Comparison of ENCODE assay signal across 8 cellular contexts in genomic region chr17:50177983-50178834, GRCh38. TPM values are rescaled to one million over a fixed set of nuclear protein-coding genes. Genes with fewer than 3 reads are reported as not detected.
DNase-seq lines count a peak whose midpoint lies in the region; ATAC-seq and TF ChIP-seq lines count a peak whose summit lies in the region.

No MANE protein-coding gene starts in this region.

- H3K4me2 ChIP-seq in mammary epithelial cell (ENCODE audit: insufficient read depth, low read depth, low read length): peak overlapping the region; percentile 75

- peak; percentile 51 for ATAC-seq in GM18505 (IDR thresholded peaks at IDR 0.05; ENCODE audit: unreplicated experiment)
- no peak for ATAC-seq in HG02885 (IDR thresholded peaks at IDR 0.05; ENCODE audit: poor library complexity, unreplicated experiment)

- intact Hi-C loops in mammary epithelial cell (cut with micrococcal nuclease): no loop called here

- no peak overlapping the region for H3K9ac ChIP-seq in mammary epithelial cell (ENCODE audit: insufficient read depth, low read length)

- TF ChIP-seq CTCF in mammary epithelial cell (conservative IDR thresholded peaks at IDR 0.05 in 1 of 2, IDR thresholded peaks at IDR 0.05 in 1 of 2; ENCODE audit: extremely low read depth in 1 of 2, insufficient read depth in 1 of 2, low read depth in 1 of 2, low read length in 2 of 2): peak; percentile 27 to 68

- dilution Hi-C loops in mammary epithelial cell (cut with HindIII; ENCODE audit: low sequenced_read_pairs): loop anchor here (5.0 kb wide), 2 partner anchors 46 to 114 kb away; partner anchors contain the start of gene SAMD14

- H4K20me1 ChIP-seq in mammary epithelial cell (ENCODE audit: insufficient read depth, low read length): no peaks in the 10 kb centered on the region

- peak overlapping the region; percentile 68 for H3K27ac ChIP-seq in mammary epithelial cell (ENCODE audit: insufficient read depth, low read depth, low read length)

- DNase-seq in ACHN: peak; percentile 93
- peak; percentile 54 for DNase-seq in LoVo (ENCODE audit: low spot score)
- DNase-seq in T1000 (lab: John Stamatoyannopoulos, UW): peak; percentile 96
- DNase-seq in mammary epithelial cell: peak; percentile 99
- peak; percentile 78 for DNase-seq in iPS-NIHi7 (ENCODE audit: extremely low spot score)
- DNase-seq in smooth muscle cell of the brain vasculature (ENCODE audit: low read depth, low spot score): peak; percentile 96

- no peaks in the 10 kb centered on the region for H3K36me3 ChIP-seq in mammary epithelial cell (ENCODE audit: insufficient read depth, low read length)

- H3K27me3 ChIP-seq in mammary epithelial cell (ENCODE audit: insufficient read depth, low read length): no peaks in the 10 kb centered on the region

- TF ChIP-seq POLR2A in GM18505 (IDR thresholded peaks at IDR 0.05; ENCODE audit: borderline replicate concordance, extremely low read depth, insufficient read depth, insufficient read length): no peak

- no peaks in the 10 kb centered on the region for H3K79me2 ChIP-seq in mammary epithelial cell (ENCODE audit: insufficient read depth, low read length)

- CTCF ChIA-PET in mammary epithelial cell (lab: Charles Lee; ENCODE audit: low non-redundant PET): interaction anchor here (0.5 to 0.8 kb wide), 4 partner anchors 20 to 220 kb away, joined by 3 to 5 read pairs (median 4); no protein-coding TSS in a partner anchor

- H3K4me1 ChIP-seq in mammary epithelial cell (ENCODE audit: insufficient read depth, low read length): peaks cover 37% of the 10 kb centered on the region

- H2AFZ ChIP-seq in mammary epithelial cell (ENCODE audit: low read depth, low read length): peak overlapping the region; percentile 79

- WGBS in mammary epithelial cell (ENCODE audit: low coverage, missing lambda C conversion rate): 2% methylated on average over 9 of the region's 22 CpGs

- peak overlapping the region in 1 of 3 experiments; percentile 20 for H3K4me3 ChIP-seq in mammary epithelial cell (replicated peaks in 1 of 3; ENCODE audit: insufficient read depth in 1 of 3, low read depth in 2 of 3, low read length in 3 of 3)

- no peaks in the 10 kb centered on the region for H3K9me3 ChIP-seq in mammary epithelial cell (replicated peaks; ENCODE audit: insufficient read depth, low read length)

- BruUV-seq in mammary epithelial cell (replicated peaks; lab: Mats Ljungman, UMichigan): no TSS peak

- in situ Hi-C loops in ACHN (cut with HindIII; ENCODE audit: low pct_ligation_motif_present, low pct_unique_long_range_greater_than_20kb, low sequenced_read_pairs): no loop called here
- in situ Hi-C loops in mammary epithelial cell (cut with MboI; ENCODE audit: low sequenced_read_pairs in 2 of 2): no loop called here

RNA-seq across cellular contexts. Expression of gene SGCA, which starts 12.4 kb away (rescaled TPM):
- total RNA-seq in mammary epithelial cell: not detected
- not detected for polyA plus RNA-seq in mammary epithelial cell
- not detected for polyA minus RNA-seq in mammary epithelial cell

RNA-seq across cellular contexts. Expression of gene COL1A1, which starts 23.2 kb away (rescaled TPM):
- total RNA-seq in mammary epithelial cell: 10 to 100 TPM in 1 of 2 donors, 1 to 10 TPM in 1; 9.2 to 14.2 TPM
- polyA plus RNA-seq in mammary epithelial cell: 1.8 TPM
- 11.4 TPM for polyA minus RNA-seq in mammary epithelial cell

RNA-seq across cellular contexts. Expression of gene PPP1R9B, which starts 27.7 kb away (rescaled TPM):
- 10 to 100 TPM; 19.5 to 46.7 TPM for total RNA-seq in mammary epithelial cell
- 13.7 TPM for polyA plus RNA-seq in mammary epithelial cell
- 19.9 TPM for polyA minus RNA-seq in mammary epithelial cell

RNA-seq across cellular contexts. Expression of gene SAMD14, which starts 48.2 kb away (rescaled TPM):
- under 1 TPM; 0.12 to 0.33 TPM for total RNA-seq in mammary epithelial cell
- 0.05 TPM for polyA plus RNA-seq in mammary epithelial cell
- polyA minus RNA-seq in mammary epithelial cell: 0.98 TPM
